Comparison of ENCODE assay signal across 26 cellular contexts in genomic region chr14:95304342-95304741, GRCh38.
"Had no signal": no experiment of that assay in that cellular context is flagged by ENCODE, and none has a peak within 500 bp of the region (broad histone marks: within the 10 kb centered on the region; RNA-seq: fewer than 3 reads in every experiment).

No MANE protein-coding gene starts in this region.

- H3K4me3 ChIP-seq: MG63, SJCRH30 had no signal

- H3K36me3 ChIP-seq: MG63 had no signal

- ATAC-seq: activated CD4-positive, alpha-beta T cell treated with anti-CD3 and anti-CD28 coated beads for 36 hours; activated CD8-positive, alpha-beta T cell treated with anti-CD3 and anti-CD28 coated beads for 36 hours; activated T-cell treated with anti-CD3 and anti-CD28 coated beads, Interleukin-2, amount 50 U/mL, for 72 hours; Panc1; Right ventricle myocardium inferior had no signal

- H3K9me3 ChIP-seq: MG63, SJCRH30, SK-N-SH had no signal

- DNase-seq: activated CD4-positive, alpha-beta T cell treated with anti-CD3 and anti-CD28 coated beads for 36 hours; activated CD4-positive, alpha-beta T cell treated with anti-CD3 and anti-CD28 coated beads, Interleukin-2, amount 50 U/mL, for 1 hour; activated CD8-positive, alpha-beta memory T cell treated with anti-CD3 and anti-CD28 coated beads, Interleukin-2, amount 50 U/mL, for 4 hours; activated CD8-positive, alpha-beta T cell treated with anti-CD3 and anti-CD28 coated beads for 36 hours; activated gamma-delta T cell treated with Interleukin-2 at 50 U/mL for 16 hours; activated naive CD4-positive, alpha-beta T cell treated with anti-CD3 and anti-CD28 coated beads, Interleukin-2, amount 10 ng/mL, durations not matched to agents 7 days and 5 days; activated naive CD8-positive, alpha-beta T cell treated with anti-CD3 and anti-CD28 coated beads for 36 hours; activated T-cell treated with anti-CD3 and anti-CD28 coated beads, Interleukin-2, amount 50 U/mL, for 72 hours; MG63; MV-4-11; NCI-H1417 treated with DMSO at 0.1 percent for 48 hours; NCI-H2029; NCI-H2107; NCI-H226; NCI-H526; NCI-H774; NK-92 treated with Interleukin-12 subunit alpha and Interleukin-12 subunit beta, amount 100 ng/mL, for 24 hours; OCI-M1; RPMI8226; SK-N-SH; T-helper 1 cell had no signal

- H3K9me2 ChIP-seq: SK-N-SH had no signal

- H3K4me2 ChIP-seq: KMS-11, SK-N-SH had no signal

- H3K9ac ChIP-seq: KMS-11, SK-N-SH had no signal

- H3K27ac ChIP-seq: KMS-11, SJCRH30, VCaP had no signal

- H3K27me3 ChIP-seq: MG63, SJCRH30 had no signal
